In genomic region chr9:99181621-99182020, GRCh38 we compare ENCODE assay signal across 11 cellular contexts. TPM values are rescaled to one million over a fixed set of nuclear protein-coding genes. Genes with fewer than 3 reads are reported as not detected.
A peak's percentile ranks its signal among the peaks of the same experiment; 100 is the strongest.
DNase-seq lines count a peak whose midpoint lies in the region; ATAC-seq and TF ChIP-seq lines count a peak whose summit lies in the region.
"Had no signal": no experiment of that assay in that cellular context is flagged by ENCODE, and none has a peak within 500 bp of the region (broad histone marks: within the 10 kb centered on the region; RNA-seq: fewer than 3 reads in every experiment).

No MANE protein-coding gene starts in this region.

- H3K9me3 ChIP-seq in trophoblast cell (ENCODE audit: insufficient read depth, low read depth, low read length) = peaks cover 1% of the 10 kb centered on the region
- no peaks in the 10 kb centered on the region for H3K9me3 ChIP-seq in right atrium auricular region
- H3K9me3 ChIP-seq: A549, left ventricle myocardium inferior had no signal

- H3K4me2 ChIP-seq in trophoblast cell (ENCODE audit: low read length) = no peak overlapping the region
- H3K4me2 ChIP-seq: A549 had no signal

- H3K27ac ChIP-seq in trophoblast cell (ENCODE audit: low read depth, low read length) (no peak overlapping the region), right atrium auricular region (no peak overlapping the region)
- H3K27ac ChIP-seq: A549, left ventricle myocardium inferior had no signal

- H3K36me3 ChIP-seq in trophoblast cell (ENCODE audit: control insufficient read depth in 1 of 2, insufficient read depth in 2 of 2, low read length in 2 of 2) = no peaks in the 10 kb centered on the region
- H3K36me3 ChIP-seq in right atrium auricular region = no peaks in the 10 kb centered on the region
- H3K36me3 ChIP-seq: left ventricle myocardium inferior had no signal

- intact Hi-C loops in activated B cell treated with CpG ODN at 0.5 μM for 24 hours (cut with micrococcal nuclease) = loop anchor here (1.0 to 5.0 kb wide), 4 partner anchors 77 to 639 kb away; partner anchors contain the start of gene TGFBR1

- H2BK120ac ChIP-seq in trophoblast cell (ENCODE audit: insufficient read depth, low read length, poor library complexity) = no peak overlapping the region

- no peak overlapping the region for H3K18ac ChIP-seq in trophoblast cell (ENCODE audit: low read length)

- no peak overlapping the region for H4K91ac ChIP-seq in trophoblast cell (ENCODE audit: low read depth, low read length)

- H2BK12ac ChIP-seq in trophoblast cell (ENCODE audit: low read length) = no peak overlapping the region

- peak overlapping the region; percentile 95 for H3K27ac Mint-ChIP-seq in activated B cell treated with CpG ODN at 0.5 μM for 24 hours

- H3K79me2 ChIP-seq in trophoblast cell (ENCODE audit: control insufficient read depth, insufficient read depth, low read length, poor library complexity) = no peaks in the 10 kb centered on the region

- H3K4me3 ChIP-seq in trophoblast cell (ENCODE audit: low read depth, low read length) = no peak overlapping the region
- no peak overlapping the region for H3K4me3 ChIP-seq in right atrium auricular region
- H3K4me3 ChIP-seq: A549, left ventricle myocardium inferior had no signal

- H3K27me3 Mint-ChIP-seq in activated B cell treated with CpG ODN at 0.5 μM for 24 hours = no peaks in the 10 kb centered on the region

- no peaks in the 10 kb centered on the region for H3K79me1 ChIP-seq in trophoblast cell (ENCODE audit: low read length)

- ATAC-seq in activated CD4-positive, CD25-positive, alpha-beta regulatory T cell treated with anti-CD3 and anti-CD28 coated beads, Interleukin-2, amount 50 U/mL, for 24 hours = peak; percentile 34 to 40
- peak; percentile 45 for ATAC-seq in HG02884 (IDR thresholded peaks at IDR 0.05; ENCODE audit: unreplicated experiment)
- peak; percentile 56 for ATAC-seq in activated B cell treated with CpG ODN at 0.5 μM for 24 hours (ENCODE audit: low read depth)
- ATAC-seq in GM18873 (IDR thresholded peaks at IDR 0.05; ENCODE audit: low FRiP score, unreplicated experiment) = no peak
- ATAC-seq: A549 had no signal

- H4K12ac ChIP-seq in trophoblast cell (ENCODE audit: low read depth, low read length) = no peak overlapping the region

- peak overlapping the region; percentile 61 for H3K4me3 Mint-ChIP-seq in activated B cell treated with CpG ODN at 0.5 μM for 24 hours

- TF ChIP-seq CTCF in activated B cell treated with CpG ODN at 0.5 μM for 24 hours (IDR thresholded peaks at IDR 0.05) = no peak
- no peak for TF ChIP-seq CTCF in right atrium auricular region (IDR thresholded peaks at IDR 0.05)

- no peak overlapping the region for H2AK5ac ChIP-seq in trophoblast cell (ENCODE audit: low read length)

- no peak overlapping the region for H4K8ac ChIP-seq in trophoblast cell (ENCODE audit: low read depth, low read length)

- CTCF ChIA-PET in activated B cell treated with CpG ODN at 0.5 μM for 24 hours (lab: Charles Lee) = interaction anchor here (0.8 to 8.4 kb wide), 6 partner anchors 10 to 1143 kb away, joined by 3 to 120 read pairs (median 18); no protein-coding TSS in a partner anchor

- H2BK5ac ChIP-seq in trophoblast cell (ENCODE audit: low read depth, low read length, poor library complexity) = no peak overlapping the region

- no peaks in the 10 kb centered on the region for H3K9me3 Mint-ChIP-seq in activated B cell treated with CpG ODN at 0.5 μM for 24 hours

- H3K27me3 ChIP-seq in trophoblast cell (ENCODE audit: insufficient read depth, low read length) (no peaks in the 10 kb centered on the region), right atrium auricular region (no peaks in the 10 kb centered on the region)

- no peak overlapping the region for H3K4ac ChIP-seq in trophoblast cell (ENCODE audit: low read depth, low read length)

- POLR2A ChIA-PET in activated B cell treated with CpG ODN at 0.5 μM for 24 hours (lab: Charles Lee) = interaction anchor here (0.6 to 10.8 kb wide), 14 partner anchors 9 to 641 kb away, joined by 3 to 191 read pairs (median 5); partner anchors contain the start of genes ALG2, NR4A3, SEC61B and TGFBR1

- no peak overlapping the region for H3K14ac ChIP-seq in trophoblast cell (ENCODE audit: low read length)

- no peak overlapping the region for H3K9ac ChIP-seq in trophoblast cell (ENCODE audit: low read length)

- H2AFZ ChIP-seq in trophoblast cell (ENCODE audit: insufficient read depth, low read length, poor library complexity) = no peak overlapping the region

- H3K4me1 Mint-ChIP-seq in activated B cell treated with CpG ODN at 0.5 μM for 24 hours = peaks cover 96% of the 10 kb centered on the region

- no CpG with 5 or more reads among the region's 4 CpGs for WGBS in trophoblast cell (ENCODE audit: extremely low coverage, insufficient coverage, insufficient read length)

- H3K36me3 Mint-ChIP-seq in activated B cell treated with CpG ODN at 0.5 μM for 24 hours (ENCODE audit: low read depth) = peaks cover 2% of the 10 kb centered on the region

- no peak overlapping the region for H3K23ac ChIP-seq in trophoblast cell (ENCODE audit: low read length)

- H3K4me1 ChIP-seq in trophoblast cell (ENCODE audit: control insufficient read depth in 1 of 2, insufficient read depth in 2 of 2, low read length in 2 of 2) (no peaks in the 10 kb centered on the region), right atrium auricular region (peaks cover 0 to 11% of the 10 kb centered on the region in 2 donors)
- H3K4me1 ChIP-seq: A549 had no signal

- DNase-seq in activated CD4-positive, CD25-positive, alpha-beta regulatory T cell treated with anti-CD3 and anti-CD28 coated beads, Interleukin-2, amount 50 U/mL, for 72 hours = no peak
- DNase-seq in activated B cell treated with CpG ODN at 0.5 μM for 24 hours = peak; percentile 47
- peak; percentile 20 to 34 for DNase-seq in trophoblast cell
- DNase-seq in NCI-H128 (lab: John Stamatoyannopoulos, UW; ENCODE audit: unreplicated experiment) = no peak
- DNase-seq in right atrium auricular region (ENCODE audit: low spot score) = no peak
- DNase-seq: H7, left ventricle myocardium inferior had no signal

RNA-seq across cellular contexts. Expression of gene ALG2, which starts 40.1 kb away (rescaled TPM):
- total RNA-seq in activated B cell treated with CpG ODN at 0.5 μM for 24 hours (51.9 and 54.4 TPM in 2 replicates), right atrium auricular region (10 to 100 TPM; 21.6 to 26.2 TPM)
- polyA plus RNA-seq in trophoblast cell (2013) = 69.4 and 72.3 TPM in 2 replicates

RNA-seq across cellular contexts. Expression of gene SEC61B, which starts 40.5 kb away (rescaled TPM):
- total RNA-seq in activated B cell treated with CpG ODN at 0.5 μM for 24 hours (200 and 243 TPM in 2 replicates), right atrium auricular region (10 to 100 TPM; 29.4 to 53.1 TPM)
- polyA plus RNA-seq in trophoblast cell (2013) = 776 and 817 TPM in 2 replicates

Comparison
In these comparisons a context has a peak if more than half of its experiments do, and no peak if none do; other contexts are left out.
1. DNase-seq: peak in activated B cell treated with CpG ODN at 0.5 μM for 24 hours (single experiment) and trophoblast cell (2 of 2); none in activated CD4-positive, CD25-positive, alpha-beta regulatory T cell treated with anti-CD3 and anti-CD28 coated beads, Interleukin-2, amount 50 U/mL, for 72 hours (single experiment), NCI-H128 (single experiment) and right atrium auricular region (single experiment).